ENCODE assay signal across 1 cellular context in genomic region chrX:100609591-100609990, GRCh38.
TF ChIP-seq lines count a peak whose summit lies in the region.

No MANE protein-coding gene starts in this region.

TF ChIP-seq in IMR-90, 13 proteins besides CTCF, POLR2A, EP300 and RAD21:
- no peak for TF ChIP-seq ELK1 (IDR thresholded peaks at IDR 0.05; ENCODE audit: borderline replicate concordance, low read depth, low read length)
- TF ChIP-seq SMC3 (IDR thresholded peaks at IDR 0.05; ENCODE audit: low read depth, low read length), result no peak
- no peak for TF ChIP-seq FOS (IDR thresholded peaks at IDR 0.05; ENCODE audit: low read depth, low read length)
- TF ChIP-seq CEBPB (IDR thresholded peaks at IDR 0.05; ENCODE audit: low read depth, low read length), result no peak
- TF ChIP-seq MAFK (IDR thresholded peaks at IDR 0.05; ENCODE audit: low read depth, low read length), result no peak
- TF ChIP-seq CHD1 (IDR thresholded peaks at IDR 0.05; ENCODE audit: low read depth, low read length), result no peak
- TF ChIP-seq RCOR1 (IDR thresholded peaks at IDR 0.05; ENCODE audit: insufficient replicate concordance, low read length), result no peak
- no peak for TF ChIP-seq USF2 (IDR thresholded peaks at IDR 0.05; ENCODE audit: low read depth, low read length)
